21 cellular contexts compared by ENCODE assay signal in the genomic region with DNA sequence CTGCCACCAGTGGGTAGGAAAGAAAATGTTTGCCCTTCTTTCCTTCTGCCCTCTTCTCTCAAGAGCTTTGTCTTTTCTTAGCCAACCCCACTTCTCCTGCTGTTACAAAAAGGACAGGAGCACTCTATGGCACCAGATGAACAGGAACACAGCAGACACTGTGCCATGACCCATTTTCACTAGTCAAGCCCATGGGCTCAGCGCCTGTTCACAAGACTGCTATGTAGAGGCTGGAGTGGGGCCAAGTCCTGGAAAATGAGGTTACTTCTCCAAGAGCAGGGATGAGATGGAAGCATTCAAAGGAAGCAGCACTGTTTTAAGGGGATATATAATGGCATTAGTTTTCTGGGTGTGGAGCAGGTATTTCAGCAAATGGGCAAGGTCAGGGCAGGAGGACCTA. TPM values are rescaled to one million over a fixed set of nuclear protein-coding genes. Genes with fewer than 3 reads are reported as not detected.
DNase-seq lines count a peak whose midpoint lies in the region; ATAC-seq and TF ChIP-seq lines count a peak whose summit lies in the region.
"Had no signal": no experiment of that assay in that cellular context is flagged by ENCODE, and none has a peak within 500 bp of the region (broad histone marks: within the 10 kb centered on the region; RNA-seq: fewer than 3 reads in every experiment).

No MANE protein-coding gene starts in this region.

- H3K4me3 ChIP-seq in right cardiac atrium (ENCODE audit: low read length) = no peak overlapping the region
- no peak overlapping the region for H3K4me3 ChIP-seq in gastroesophageal sphincter
- H3K4me3 ChIP-seq in osteoblast (ENCODE audit: insufficient read depth, low read length) = no peak overlapping the region
- H3K4me3 ChIP-seq: A549; ascending aorta; BLaER1 treated with 17β-estradiol and CSF1 and Interleukin-3, amounts not matched to agents 10 nM and 100 nM; hepatocyte; psoas muscle had no signal

- no peak for TF ChIP-seq POLR2A in gastroesophageal sphincter (IDR thresholded peaks at IDR 0.05)

- WGBS in right cardiac atrium = 66% methylated on average over 1 of the region's 1 CpG
- WGBS in gastroesophageal sphincter (ENCODE audit: low coverage in 1 of 2), 2 donors = 29% methylated on average over 1 of the region's 1 CpG; no CpG with 5 or more reads in 1 of the 2 donors

- no peaks in the 10 kb centered on the region for H3K27me3 ChIP-seq in right cardiac atrium (ENCODE audit: control insufficient read depth, insufficient read depth)
- H3K27me3 ChIP-seq in gastroesophageal sphincter = no peaks in the 10 kb centered on the region
- no peaks in the 10 kb centered on the region for H3K27me3 ChIP-seq in osteoblast (ENCODE audit: insufficient read depth, low read length)
- H3K27me3 ChIP-seq: ascending aorta; BLaER1 treated with 17β-estradiol and CSF1 and Interleukin-3, amounts not matched to agents 10 nM and 100 nM; hepatocyte had no signal

- H4K20me1 ChIP-seq in osteoblast (ENCODE audit: insufficient read depth, low read length) = no peaks in the 10 kb centered on the region
- H4K20me1 ChIP-seq: BLaER1 treated with 17β-estradiol and CSF1 and Interleukin-3, amounts not matched to agents 10 nM and 100 nM had no signal

- H3K9me3 ChIP-seq in right cardiac atrium (ENCODE audit: control insufficient read depth, low read length) (no peaks in the 10 kb centered on the region), gastroesophageal sphincter (no peaks in the 10 kb centered on the region), osteoblast (ENCODE audit: low read depth, low read length) (no peaks in the 10 kb centered on the region)

- H3K27ac ChIP-seq in right cardiac atrium (ENCODE audit: low read length) = no peak overlapping the region
- H3K27ac ChIP-seq in gastroesophageal sphincter = no peak overlapping the region
- H3K27ac ChIP-seq in osteoblast (ENCODE audit: low read depth, low read length) = no peak overlapping the region
- H3K27ac ChIP-seq: A549; BLaER1 treated with 17β-estradiol and CSF1 and Interleukin-3, amounts not matched to agents 10 nM and 100 nM; hepatocyte; psoas muscle had no signal

- TF ChIP-seq EP300 in gastroesophageal sphincter (IDR thresholded peaks at IDR 0.05) = no peak

- no peak for TF ChIP-seq CTCF in gastroesophageal sphincter (IDR thresholded peaks at IDR 0.05)
- TF ChIP-seq CTCF in osteoblast (IDR thresholded peaks at IDR 0.05; ENCODE audit: extremely low read depth, low read depth, low read length) = no peak

- no peak overlapping the region for H3K4me2 ChIP-seq in osteoblast (ENCODE audit: insufficient read depth, low read length)
- H3K4me2 ChIP-seq: A549; BLaER1 treated with 17β-estradiol and CSF1 and Interleukin-3, amounts not matched to agents 10 nM and 100 nM; hepatocyte had no signal

- peak overlapping the region; percentile 63 for H2AFZ ChIP-seq in osteoblast (ENCODE audit: low read length)
- H2AFZ ChIP-seq: hepatocyte had no signal

- H3K36me3 ChIP-seq in gastroesophageal sphincter = no peaks in the 10 kb centered on the region
- no peaks in the 10 kb centered on the region for H3K36me3 ChIP-seq in osteoblast (ENCODE audit: insufficient read depth, low read length)
- H3K36me3 ChIP-seq: ascending aorta; BLaER1 treated with 17β-estradiol and CSF1 and Interleukin-3, amounts not matched to agents 10 nM and 100 nM had no signal

- H3K79me2 ChIP-seq in osteoblast (ENCODE audit: insufficient read depth, low read length) = no peaks in the 10 kb centered on the region

- intact Hi-C loops in right cardiac atrium (cut with DNase I) (no loop called here), Right ventricle myocardium superior (cut with DNase I) (no loop called here)

- DNase-seq in right cardiac atrium (peak in 2 of 3 donors; percentile 16 to 55), Right ventricle myocardium superior (no peak), osteoblast (ENCODE audit: insufficient read length, low spot score, missing footprints) (peak; percentile 36), foreskin melanocyte (no peak), HuH-7 (ENCODE audit: low spot score) (no peak)
- DNase-seq: activated CD8-positive, alpha-beta T cell treated with anti-CD3 and anti-CD28 coated beads, Interleukin-2, amount 10 ng/mL, durations not matched to agents 7 days and 5 days; activated naive CD4-positive, alpha-beta T cell treated with anti-CD3 and anti-CD28 coated beads, Interleukin-2, amount 10 ng/mL, durations not matched to agents 7 days and 5 days; activated T-cell treated with anti-CD3 and anti-CD28 coated beads, Interleukin-2, amount 50 U/mL, for 24 hours; naive thymus-derived CD8-positive, alpha-beta T cell; NCI-H1417 treated with DMSO at 0.1 percent for 48 hours; NCI-H510A; psoas muscle; SW 1271 had no signal

- ATAC-seq in right cardiac atrium (peak in 1 of 2 donors; percentile 45), Right ventricle myocardium superior (ENCODE audit: poor library complexity) (no peak), gastroesophageal sphincter (peak; percentile 46), GM18520 (IDR thresholded peaks at IDR 0.05; ENCODE audit: unreplicated experiment) (no peak), GM19467 (IDR thresholded peaks at IDR 0.05; ENCODE audit: unreplicated experiment) (no peak)
- ATAC-seq: A549; activated CD4-positive, CD25-positive, alpha-beta regulatory T cell treated with anti-CD3 and anti-CD28 coated beads, Interleukin-2, amount 50 U/mL, for 24 hours; activated CD8-positive, alpha-beta T cell treated with anti-CD3 and anti-CD28 coated beads, Interleukin-2, amount 10 ng/mL, durations not matched to agents 7 days and 5 days; naive thymus-derived CD8-positive, alpha-beta T cell; psoas muscle had no signal

- H3K4me1 ChIP-seq in right cardiac atrium (ENCODE audit: control insufficient read depth, insufficient read depth, low read length) = no peaks in the 10 kb centered on the region
- peaks cover 0 to 4% (median 0%) of the 10 kb centered on the region in 3 donors for H3K4me1 ChIP-seq in gastroesophageal sphincter
- peaks cover 15% of the 10 kb centered on the region for H3K4me1 ChIP-seq in osteoblast (ENCODE audit: insufficient read depth, low read length)
- H3K4me1 ChIP-seq: psoas muscle had no signal

RNA-seq across cellular contexts. Expression of gene GRAMD2B, which starts 46.8 kb away (rescaled TPM):
- total RNA-seq in right cardiac atrium (10 to 100 TPM; 31.6 to 45.4 (median 35.2) TPM), Right ventricle myocardium superior (25.4 TPM), gastroesophageal sphincter (10 to 100 TPM; 47.7 to 66.0 (median 53.2) TPM), osteoblast (89.8 and 94.6 TPM in 2 replicates)
- 13.0 TPM for polyA plus RNA-seq in right cardiac atrium

Comparison
In these comparisons a context has a peak if more than half of its experiments do, and no peak if none do; other contexts are left out.
1. DNase-seq: peak in right cardiac atrium (2 of 3) and osteoblast (single experiment); none in Right ventricle myocardium superior (single experiment), foreskin melanocyte (single experiment) and HuH-7 (single experiment).